ENCODE assay signal across 20 cellular contexts in the genomic region with DNA sequence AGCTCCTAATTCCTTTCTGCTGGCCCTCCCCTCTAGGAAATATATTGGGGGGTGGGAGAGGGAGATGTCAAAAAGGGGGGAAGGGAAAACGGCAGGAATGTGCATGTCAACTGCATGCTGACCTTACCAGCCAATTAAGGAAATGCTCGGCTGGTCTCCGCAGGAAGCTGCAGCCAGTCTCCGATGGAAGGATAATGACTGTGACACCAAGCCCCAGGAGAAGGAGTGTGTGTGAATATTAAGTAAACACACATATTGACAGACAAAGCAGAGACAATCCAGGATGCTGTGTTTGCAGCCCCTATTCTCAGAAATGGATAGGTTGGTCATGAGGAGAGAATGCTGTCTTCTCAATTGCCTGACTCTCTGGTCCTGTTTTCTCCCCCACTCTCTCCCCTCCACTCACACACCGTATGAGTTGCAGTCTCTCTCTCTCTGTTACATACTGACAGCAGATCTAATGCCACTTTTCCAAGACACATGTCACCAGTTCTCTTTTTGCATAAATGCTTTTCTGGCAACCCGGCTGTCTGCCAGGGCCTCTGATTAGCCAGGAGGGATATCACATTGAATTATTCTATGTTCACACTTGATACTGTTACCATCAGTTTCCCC.
A peak's percentile ranks its signal among the peaks of the same experiment; 100 is the strongest.
DNase-seq lines count a peak whose midpoint lies in the region; ATAC-seq and TF ChIP-seq lines count a peak whose summit lies in the region.
"Had no signal": no experiment of that assay in that cellular context is flagged by ENCODE, and none has a peak within 500 bp of the region (broad histone marks: within the 10 kb centered on the region; RNA-seq: fewer than 3 reads in every experiment).

No MANE protein-coding gene starts in this region.

- H3K4me3 ChIP-seq in coronary artery = no peak overlapping the region
- H3K4me3 ChIP-seq: MG63, ovary had no signal

- H3K4me3 Mint-ChIP-seq in chondrocyte (ENCODE audit: unreplicated experiment) = peak overlapping the region; percentile 35
- H3K4me3 Mint-ChIP-seq: activated B cell treated with CpG ODN at 0.5 μM for 24 hours; activated naive CD8-positive, alpha-beta T cell treated with anti-CD3 and anti-CD28 coated beads, Interleukin-2, amount 50 U/mL, for 24 hours; activated T-helper 1 cell treated with anti-CD3 and anti-CD28 coated beads, Interleukin-12 subunit alpha, Interleukin-12 subunit beta, Interleukin-2, Interleukin-4 antibody, amounts not matched to agents 30 ng/mL and 10 ng/mL and 1 ng/mL, durations not matched to agents 14 hours and 24 hours and 36 hours; CD8-positive, alpha-beta memory T cell; T-helper 1 cell treated with Interleukin-12 subunit alpha and Interleukin-12 subunit beta and Interleukin-4 antibody, amounts not matched to agents 30 μg/mL and 1 μg/mL, for 36 hours had no signal

- no peak for ATAC-seq in sciatic nerve
- no peak for ATAC-seq in HG03097 (IDR thresholded peaks at IDR 0.05; ENCODE audit: low FRiP score, unreplicated experiment)
- ATAC-seq: activated naive CD8-positive, alpha-beta T cell treated with anti-CD3 and anti-CD28 coated beads, Interleukin-2, amount 50 U/mL, for 24 hours had no signal

- H3K9me3 Mint-ChIP-seq in chondrocyte (ENCODE audit: low read depth) = no peaks in the 10 kb centered on the region
- H3K9me3 Mint-ChIP-seq: activated B cell treated with CpG ODN at 0.5 μM for 24 hours; activated naive CD8-positive, alpha-beta T cell treated with anti-CD3 and anti-CD28 coated beads, Interleukin-2, amount 50 U/mL, for 24 hours; activated T-helper 1 cell treated with anti-CD3 and anti-CD28 coated beads, Interleukin-12 subunit alpha, Interleukin-12 subunit beta, Interleukin-2, Interleukin-4 antibody, amounts not matched to agents 30 ng/mL and 10 ng/mL and 1 ng/mL, durations not matched to agents 14 hours and 24 hours and 36 hours; CD8-positive, alpha-beta memory T cell; T-helper 1 cell treated with Interleukin-12 subunit alpha and Interleukin-12 subunit beta and Interleukin-4 antibody, amounts not matched to agents 30 μg/mL and 1 μg/mL, for 36 hours had no signal

- TF ChIP-seq CTCF in chondrocyte (IDR thresholded peaks at IDR 0.05) (no peak), coronary artery (IDR thresholded peaks at IDR 0.05) (no peak)

- no peaks in the 10 kb centered on the region for H3K36me3 Mint-ChIP-seq in chondrocyte (ENCODE audit: low read depth)
- H3K36me3 Mint-ChIP-seq: CD8-positive, alpha-beta memory T cell had no signal

- no peak overlapping the region for H3K27ac ChIP-seq in coronary artery
- H3K27ac ChIP-seq: ovary had no signal

- H3K27ac Mint-ChIP-seq in chondrocyte (ENCODE audit: unreplicated experiment) = no peak overlapping the region
- H3K27ac Mint-ChIP-seq: activated B cell treated with CpG ODN at 0.5 μM for 24 hours; activated naive CD8-positive, alpha-beta T cell treated with anti-CD3 and anti-CD28 coated beads, Interleukin-2, amount 50 U/mL, for 24 hours; activated T-helper 1 cell treated with anti-CD3 and anti-CD28 coated beads, Interleukin-12 subunit alpha, Interleukin-12 subunit beta, Interleukin-2, Interleukin-4 antibody, amounts not matched to agents 30 ng/mL and 10 ng/mL and 1 ng/mL, durations not matched to agents 14 hours and 24 hours and 36 hours; CD8-positive, alpha-beta memory T cell; T-helper 1 cell treated with Interleukin-12 subunit alpha and Interleukin-12 subunit beta and Interleukin-4 antibody, amounts not matched to agents 30 μg/mL and 1 μg/mL, for 36 hours had no signal

- peaks cover 10% of the 10 kb centered on the region for H3K4me1 Mint-ChIP-seq in chondrocyte (ENCODE audit: low read depth)

- H3K27me3 Mint-ChIP-seq in chondrocyte (ENCODE audit: low read depth) = no peaks in the 10 kb centered on the region

- DNase-seq in COR-L47 (lab: John Stamatoyannopoulos, UW) = peak; percentile 62
- peak; percentile 4 for DNase-seq in NCI-H146 treated with DMSO at 0.1 percent for 48 hours (lab: John Stamatoyannopoulos, UW; ENCODE audit: unreplicated experiment)
- no peak for DNase-seq in chondrocyte (ENCODE audit: low spot score)
- peak; percentile 58 for DNase-seq in islet precursor cell
- DNase-seq in activated T-cell treated with anti-CD3 and anti-CD28 coated beads for 4 hours = no peak
- DNase-seq in sciatic nerve (ENCODE audit: low spot score) = no peak
- DNase-seq in coronary artery (ENCODE audit: low spot score) = no peak
- DNase-seq: activated B cell treated with CpG ODN at 0.5 μM for 24 hours; activated CD8-positive, alpha-beta memory T cell treated with anti-CD3 and anti-CD28 coated beads for 24 hours; activated naive CD8-positive, alpha-beta T cell treated with anti-CD3 and anti-CD28 coated beads, Interleukin-2, amount 50 U/mL, for 24 hours; CD8-positive, alpha-beta memory T cell; effector CD4-positive, alpha-beta T cell; MG63; NCI-H2171 treated with DMSO at 0.1 percent for 48 hours; ovary; SHP77; stimulated activated CD4-positive, alpha-beta T cell treated with anti-CD3 and anti-CD28 coated beads, Interleukin-2, amount 100 ng/mL, for 48 hours had no signal

- intact Hi-C loops in sciatic nerve (cut with DNase I) = no loop called here

Comparison
In these comparisons a context has a peak if more than half of its experiments do, and no peak if none do; other contexts are left out.
1. DNase-seq: peak in COR-L47 (single experiment), NCI-H146 treated with DMSO at 0.1 percent for 48 hours (single experiment) and islet precursor cell (single experiment); none in chondrocyte (single experiment), activated T-cell treated with anti-CD3 and anti-CD28 coated beads for 4 hours (single experiment), sciatic nerve (single experiment) and coronary artery (single experiment).